ENCODE assay signal across 16 cellular contexts in genomic region chr9:10251490-10251889, GRCh38.
A peak's percentile ranks its signal among the peaks of the same experiment; 100 is the strongest.
DNase-seq lines count a peak whose midpoint lies in the region; ATAC-seq and TF ChIP-seq lines count a peak whose summit lies in the region.
"Had no signal": no experiment of that assay in that cellular context is flagged by ENCODE, and none has a peak within 500 bp of the region (broad histone marks: within the 10 kb centered on the region; RNA-seq: fewer than 3 reads in every experiment).

No MANE protein-coding gene starts in this region.

- no peaks in the 10 kb centered on the region for H3K9me3 ChIP-seq in tibial nerve
- H3K9me3 ChIP-seq: esophagus squamous epithelium, testis had no signal

- H3K27ac ChIP-seq in tibial nerve, result no peak overlapping the region
- H3K27ac ChIP-seq: esophagus squamous epithelium, neural progenitor cell, testis had no signal

- TF ChIP-seq CTCF in epithelial cell of esophagus (IDR thresholded peaks at IDR 0.05; ENCODE audit: insufficient read depth, low read depth, low read length, missing control alignments) (no peak), tibial nerve (IDR thresholded peaks at IDR 0.05) (no peak)

- no peak for TF ChIP-seq EP300 in tibial nerve (IDR thresholded peaks at IDR 0.05)

- no peaks in the 10 kb centered on the region for H3K4me1 ChIP-seq in tibial nerve
- H3K4me1 ChIP-seq: esophagus squamous epithelium, neural progenitor cell, testis had no signal

- 78 to 79% methylated on average over 1 of the region's 1 CpG for WGBS in tibial nerve, 2 donors

- H3K4me3 ChIP-seq in epithelial cell of esophagus (ENCODE audit: low read length) (no peak overlapping the region), tibial nerve (no peak overlapping the region)
- H3K4me3 ChIP-seq: esophagus squamous epithelium, neural progenitor cell, testis had no signal

- ATAC-seq in GM19023 (IDR thresholded peaks at IDR 0.05; ENCODE audit: unreplicated experiment), result no peak
- ATAC-seq in GM21526 (IDR thresholded peaks at IDR 0.05; ENCODE audit: low FRiP score, unreplicated experiment), result no peak
- ATAC-seq: activated T-cell treated with anti-CD3 and anti-CD28 coated beads, Interleukin-2, amount 50 U/mL, for 4 hours; stimulated activated effector memory CD8-positive, alpha-beta T cell treated with anti-CD3 and anti-CD28 coated beads, Interleukin-12 subunit alpha, Interleukin-12 subunit beta, amount 100 ng/mL, for 72 hours had no signal

- H3K36me3 ChIP-seq in tibial nerve, result no peaks in the 10 kb centered on the region
- H3K36me3 ChIP-seq: esophagus squamous epithelium, neural progenitor cell had no signal

- no peaks in the 10 kb centered on the region for H3K27me3 ChIP-seq in tibial nerve
- H3K27me3 ChIP-seq: esophagus squamous epithelium, neural progenitor cell, testis had no signal

- DNase-seq in A172 (ENCODE audit: low spot score), result peak; percentile 59
- DNase-seq in NCI-H69 (lab: John Stamatoyannopoulos, UW), result peak; percentile 22
- peak; percentile 91 for DNase-seq in epithelial cell of esophagus (ENCODE audit: low read depth)
- DNase-seq in iris pigment epithelial cell (ENCODE audit: low read depth), result peak; percentile 91
- DNase-seq in tibial nerve (ENCODE audit: low spot score in 2 of 2), result no peak
- DNase-seq in ureter (ENCODE audit: low spot score), result no peak
- DNase-seq: activated T-cell treated with anti-CD3 and anti-CD28 coated beads, Interleukin-2, amount 50 U/mL, for 4 hours; DMS153; esophagus squamous epithelium; NCI-H1417 treated with DMSO at 0.1 percent for 48 hours; NCI-H774; testis had no signal

- TF ChIP-seq POLR2A in tibial nerve (IDR thresholded peaks at IDR 0.05), result no peak

Comparison
In these comparisons a context has a peak if more than half of its experiments do, and no peak if none do; other contexts are left out.
1. DNase-seq: peak in A172 (single experiment), NCI-H69 (single experiment), epithelial cell of esophagus (single experiment) and iris pigment epithelial cell (single experiment); none in tibial nerve (0 of 2) and ureter (single experiment).